1 cellular context compared by ENCODE assay signal in genomic region chr1:155323729-155324040, GRCh38.
A peak's percentile ranks its signal among the peaks of the same experiment; 100 is the strongest.
TF ChIP-seq lines count a peak whose summit lies in the region.

No MANE protein-coding gene starts in this region.

TF ChIP-seq in GM12878, 131 proteins besides CTCF, POLR2A, EP300 and RAD21:
- TF ChIP-seq SIN3A (IDR thresholded peaks at IDR 0.05; ENCODE audit: low read depth, low read length), result peak; percentile 11; the same call in 1 of the 2 replicates
- TF ChIP-seq MXI1 (IDR thresholded peaks at IDR 0.05; ENCODE audit: low read depth, low read length), result peak; percentile 34
- no peak for TF ChIP-seq POLR2AphosphoS2 (IDR thresholded peaks at IDR 0.05; ENCODE audit: low read depth, low read length)
- TF ChIP-seq CREB1 (IDR thresholded peaks at IDR 0.05; ENCODE audit: low read depth), result 0 out of 2 replicates have a peak, but pooled peaks have one; percentile 35
- TF ChIP-seq IKZF1 (conservative IDR thresholded peaks at IDR 0.05), result no peak
- peak; percentile 21; the same call in 1 of the 2 replicates for TF ChIP-seq DPF2 (IDR thresholded peaks at IDR 0.05)
- TF ChIP-seq GATAD2B (conservative IDR thresholded peaks at IDR 0.05; ENCODE audit: low read depth), result peak; percentile 46; the same call in 1 of the 2 replicates
- no peak for TF ChIP-seq KDM1A (IDR thresholded peaks at IDR 0.05; ENCODE audit: borderline replicate concordance)
- TF ChIP-seq ZNF384 (IDR thresholded peaks at IDR 0.05; ENCODE audit: borderline replicate concordance, low read depth, low read length), result 0 out of 2 replicates have a peak, but pooled peaks have one; percentile 46
- TF ChIP-seq, protein P1, sequence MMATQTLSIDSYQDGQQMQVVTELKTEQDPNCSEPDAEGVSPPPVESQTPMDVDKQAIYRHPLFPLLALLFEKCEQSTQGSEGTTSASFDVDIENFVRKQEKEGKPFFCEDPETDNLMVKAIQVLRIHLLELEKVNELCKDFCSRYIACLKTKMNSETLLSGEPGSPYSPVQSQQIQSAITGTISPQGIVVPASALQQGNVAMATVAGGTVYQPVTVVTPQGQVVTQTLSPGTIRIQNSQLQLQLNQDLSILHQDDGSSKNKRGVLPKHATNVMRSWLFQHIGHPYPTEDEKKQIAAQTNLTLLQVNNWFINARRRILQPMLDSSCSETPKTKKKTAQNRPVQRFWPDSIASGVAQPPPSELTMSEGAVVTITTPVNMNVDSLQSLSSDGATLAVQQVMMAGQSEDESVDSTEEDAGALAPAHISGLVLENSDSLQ (IDR thresholded peaks at IDR 0.05), result no peak
- TF ChIP-seq ZNF217 (IDR thresholded peaks at IDR 0.05), result no peak
- no peak for TF ChIP-seq ATF7 (IDR thresholded peaks at IDR 0.05; ENCODE audit: low read depth)
- no peak for TF ChIP-seq BACH1 (IDR thresholded peaks at IDR 0.05; ENCODE audit: borderline replicate concordance)
- no peak for TF ChIP-seq ZNF24 (IDR thresholded peaks at IDR 0.05)
- TF ChIP-seq SP1 (IDR thresholded peaks at IDR 0.05; ENCODE audit: low read depth, low read length), result no peak
- TF ChIP-seq ELK1 (IDR thresholded peaks at IDR 0.05; ENCODE audit: low read depth, low read length), result 0 out of 2 replicates have a peak, but pooled peaks have one; percentile 42
- TF ChIP-seq SKIL (IDR thresholded peaks at IDR 0.05; ENCODE audit: low read depth, poor library complexity, severe bottlenecking), result no peak
- TF ChIP-seq, protein P2, sequence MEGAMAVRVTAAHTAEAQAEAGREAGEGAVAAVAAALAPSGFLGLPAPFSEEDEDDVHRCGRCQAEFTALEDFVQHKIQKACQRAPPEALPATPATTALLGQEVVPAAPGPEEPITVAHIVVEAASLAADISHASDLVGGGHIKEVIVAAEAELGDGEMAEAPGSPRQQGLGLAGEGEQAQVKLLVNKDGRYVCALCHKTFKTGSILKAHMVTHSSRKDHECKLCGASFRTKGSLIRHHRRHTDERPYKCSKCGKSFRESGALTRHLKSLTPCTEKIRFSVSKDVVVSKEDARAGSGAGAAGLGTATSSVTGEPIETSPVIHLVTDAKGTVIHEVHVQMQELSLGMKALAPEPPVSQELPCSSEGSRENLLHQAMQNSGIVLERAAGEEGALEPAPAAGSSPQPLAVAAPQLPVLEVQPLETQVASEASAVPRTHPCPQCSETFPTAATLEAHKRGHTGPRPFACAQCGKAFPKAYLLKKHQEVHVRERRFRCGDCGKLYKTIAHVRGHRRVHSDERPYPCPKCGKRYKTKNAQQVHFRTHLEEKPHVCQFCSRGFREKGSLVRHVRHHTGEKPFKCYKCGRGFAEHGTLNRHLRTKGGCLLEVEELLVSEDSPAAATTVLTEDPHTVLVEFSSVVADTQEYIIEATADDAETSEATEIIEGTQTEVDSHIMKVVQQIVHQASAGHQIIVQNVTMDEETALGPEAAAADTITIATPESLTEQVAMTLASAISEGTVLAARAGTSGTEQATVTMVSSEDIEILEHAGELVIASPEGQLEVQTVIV (IDR thresholded peaks at IDR 0.05; ENCODE audit: borderline replicate concordance, partially characterized antibody), result no peak
- TF ChIP-seq, protein P3, sequence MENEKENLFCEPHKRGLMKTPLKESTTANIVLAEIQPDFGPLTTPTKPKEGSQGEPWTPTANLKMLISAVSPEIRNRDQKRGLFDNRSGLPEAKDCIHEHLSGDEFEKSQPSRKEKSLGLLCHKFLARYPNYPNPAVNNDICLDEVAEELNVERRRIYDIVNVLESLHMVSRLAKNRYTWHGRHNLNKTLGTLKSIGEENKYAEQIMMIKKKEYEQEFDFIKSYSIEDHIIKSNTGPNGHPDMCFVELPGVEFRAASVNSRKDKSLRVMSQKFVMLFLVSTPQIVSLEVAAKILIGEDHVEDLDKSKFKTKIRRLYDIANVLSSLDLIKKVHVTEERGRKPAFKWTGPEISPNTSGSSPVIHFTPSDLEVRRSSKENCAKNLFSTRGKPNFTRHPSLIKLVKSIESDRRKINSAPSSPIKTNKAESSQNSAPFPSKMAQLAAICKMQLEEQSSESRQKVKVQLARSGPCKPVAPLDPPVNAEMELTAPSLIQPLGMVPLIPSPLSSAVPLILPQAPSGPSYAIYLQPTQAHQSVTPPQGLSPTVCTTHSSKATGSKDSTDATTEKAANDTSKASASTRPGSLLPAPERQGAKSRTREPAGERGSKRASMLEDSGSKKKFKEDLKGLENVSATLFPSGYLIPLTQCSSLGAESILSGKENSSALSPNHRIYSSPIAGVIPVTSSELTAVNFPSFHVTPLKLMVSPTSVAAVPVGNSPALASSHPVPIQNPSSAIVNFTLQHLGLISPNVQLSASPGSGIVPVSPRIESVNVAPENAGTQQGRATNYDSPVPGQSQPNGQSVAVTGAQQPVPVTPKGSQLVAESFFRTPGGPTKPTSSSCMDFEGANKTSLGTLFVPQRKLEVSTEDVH (IDR thresholded peaks at IDR 0.05; ENCODE audit: low read depth, partially characterized antibody), result no peak
- TF ChIP-seq SMAD1 (IDR thresholded peaks at IDR 0.05; ENCODE audit: low read depth, partially characterized antibody), result peak; percentile 43
- TF ChIP-seq ZNF274 (IDR thresholded peaks at IDR 0.05; ENCODE audit: insufficient read depth, insufficient read length), result no peak
- TF ChIP-seq USF2 (IDR thresholded peaks at IDR 0.05; ENCODE audit: borderline replicate concordance, low read depth, low read length), result no peak
- TF ChIP-seq RAD51 (IDR thresholded peaks at IDR 0.05), result no peak
- 0 out of 3 replicates have a peak, but pooled peaks of 1 of the 2 experiments have one; percentile 39 for TF ChIP-seq EGR1 (IDR thresholded peaks at IDR 0.05; ENCODE audit: borderline replicate concordance in 1 of 2, low read depth in 2 of 2, low read length in 2 of 2)
